In genomic region chr1:198967566-198967965, GRCh38 we compare ENCODE assay signal across 1 cellular context.
TF ChIP-seq lines count a peak whose summit lies in the region.

No MANE protein-coding gene starts in this region.

TF ChIP-seq in GM23338, 12 proteins besides CTCF, POLR2A, EP300 and RAD21 (continued from another document):
- TF ChIP-seq ZNF462 (CRISPR knock-in tag; IDR thresholded peaks at IDR 0.05) (no peak), ZNF331 (CRISPR knock-in tag; IDR thresholded peaks at IDR 0.05; ENCODE audit: low read depth) (no peak), EZH2 (IDR thresholded peaks at IDR 0.05; ENCODE audit: low read depth, unreplicated experiment) (no peak), REST (IDR thresholded peaks at IDR 0.05; ENCODE audit: unreplicated experiment) (no peak), STAT1 (IDR thresholded peaks at IDR 0.05; ENCODE audit: unreplicated experiment) (no peak), NANOG (IDR thresholded peaks at IDR 0.05; ENCODE audit: borderline replicate concordance) (no peak)
